8 cellular contexts compared by ENCODE assay signal in the genomic region with DNA sequence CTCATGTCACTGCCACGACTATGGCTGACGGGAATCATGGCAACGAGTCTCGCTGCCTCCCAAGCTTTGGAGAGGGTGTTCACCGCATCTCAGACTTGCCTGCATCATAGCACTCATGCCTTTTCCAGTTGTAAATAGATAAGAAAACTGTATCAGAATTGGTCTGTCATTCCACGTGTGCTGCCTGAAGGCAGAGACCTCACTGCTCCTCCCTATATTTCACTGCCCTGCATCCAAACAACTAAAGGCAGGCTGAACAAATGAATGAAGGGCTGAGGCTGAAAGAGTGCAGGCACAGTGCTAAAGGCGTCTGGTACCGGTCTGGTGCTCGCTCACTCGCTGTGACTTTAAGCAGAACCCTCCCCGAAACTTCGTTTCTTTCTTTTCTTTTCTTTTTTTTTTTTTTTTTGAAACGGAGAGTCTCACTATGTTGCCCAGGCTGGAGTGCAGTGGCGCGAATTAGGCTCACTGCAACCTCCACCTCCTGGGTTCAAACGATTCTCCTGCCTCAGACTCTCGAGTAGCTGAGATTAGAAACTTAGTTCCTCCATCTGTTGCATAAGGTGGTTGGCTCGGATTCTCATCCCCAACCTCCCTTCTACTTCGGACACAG. TPM values are rescaled to one million over a fixed set of nuclear protein-coding genes. Genes with fewer than 3 reads are reported as not detected.
DNase-seq lines count a peak whose midpoint lies in the region; ATAC-seq, FAIRE-seq and TF ChIP-seq lines count a peak whose summit lies in the region.

No MANE protein-coding gene starts in this region.

- no peak for TF ChIP-seq CTCF in K562 (IDR thresholded peaks at IDR 0.05 in 2 of 3, conservative IDR thresholded peaks at IDR 0.05 in 1 of 3; ENCODE audit: insufficient read depth in 2 of 3, low read depth in 1 of 3, low read length in 3 of 3)
- TF ChIP-seq CTCF in lower lobe of right lung (IDR thresholded peaks at IDR 0.05) = no peak

- H3K4me1 ChIP-seq in K562 (replicated peaks in 1 of 2; ENCODE audit: control insufficient read depth in 2 of 2, insufficient read depth in 2 of 2, low read length in 2 of 2) (peaks cover 10 to 15% of the 10 kb centered on the region in 2 experiments; a peak in 4 of 5 replicates), lower lobe of right lung (peaks cover 10% of the 10 kb centered on the region), aorta (ENCODE audit: control insufficient read depth in 1 of 2, insufficient read depth in 2 of 2, low read length in 2 of 2) (no peaks in the 10 kb centered on the region)

- H3K27ac ChIP-seq in K562 (ENCODE audit: extremely low read depth, low read depth, low read length) = peak overlapping the region; percentile 70
- peak overlapping the region; percentile 60 for H3K27ac ChIP-seq in lower lobe of right lung
- no peak overlapping the region for H3K27ac ChIP-seq in aorta (ENCODE audit: low read depth in 1 of 2, low read length in 2 of 2)

- POLR2A ChIA-PET in K562 (lab: Yijun Ruan, JAX) = interaction anchor here (0.6 to 5.7 kb wide), 18 partner anchors 9 to 660 kb away, joined by 3 to 54 read pairs (median 4); a partner anchor contains a TSS

- H3K9me3 ChIP-seq in K562 (replicated peaks; ENCODE audit: control insufficient read depth, insufficient read depth, low read depth, low read length) (no peaks in the 10 kb centered on the region), lower lobe of right lung (no peaks in the 10 kb centered on the region), aorta (ENCODE audit: control insufficient read depth, low read length) (no peaks in the 10 kb centered on the region)

- H3K36me3 ChIP-seq in K562 (ENCODE audit: control insufficient read depth, insufficient read depth, low read length) (peaks cover 23% of the 10 kb centered on the region), lower lobe of right lung (peaks cover 5% of the 10 kb centered on the region), aorta (ENCODE audit: control insufficient read depth in 1 of 2, insufficient read depth in 2 of 2, low read length in 1 of 2) (no peaks in the 10 kb centered on the region)

- DNase-seq in DMS 273 (lab: John Stamatoyannopoulos, UW; ENCODE audit: unreplicated experiment) = peak; percentile 79
- DNase-seq in DMS 273 treated with DMSO at 0.1 percent for 48 hours (lab: John Stamatoyannopoulos, UW) = no peak
- peak in 3 of 4 experiments; percentile 31 to 57 (median 38) for DNase-seq in K562 (ENCODE audit: extremely low read depth in 1 of 4, low spot score in 3 of 4)
- no peak for DNase-seq in lower lobe of right lung
- peak in 1 of 2 donors; percentile 32 for DNase-seq in aorta
- no peak for DNase-seq in CD1c-positive myeloid dendritic cell (ENCODE audit: extremely low spot score)

- BruUV-seq in K562 (replicated peaks; lab: Mats Ljungman, UMichigan) = TSS peak; percentile 82

- no peaks in the 10 kb centered on the region for H3K9me1 ChIP-seq in K562 (ENCODE audit: control insufficient read depth, insufficient read depth, low read length)

- peaks cover 49% of the 10 kb centered on the region for H3K79me2 ChIP-seq in K562 (ENCODE audit: control insufficient read depth, insufficient read depth, low read length)

- H3K27me3 ChIP-seq in K562 (ENCODE audit: control insufficient read depth in 2 of 2, insufficient read depth in 2 of 2, low read length in 2 of 2) (no peaks in the 10 kb centered on the region), lower lobe of right lung (ENCODE audit: low read depth) (no peaks in the 10 kb centered on the region), aorta (ENCODE audit: control insufficient read depth in 1 of 2, insufficient read depth in 2 of 2, low read length in 1 of 2) (no peaks in the 10 kb centered on the region)

- TF ChIP-seq POLR2A in K562 (conservative IDR thresholded peaks at IDR 0.05) = no peak

- intact Hi-C loops in K562 (cut with micrococcal nuclease) = loop anchor here (1.0 kb wide), 1 partner anchor 26 kb away; a partner anchor contains a TSS
- intact Hi-C loops in lower lobe of right lung (cut with DNase I) = no loop called here
- intact Hi-C loops in aorta (cut with DNase I) = no loop called here

- FAIRE-seq in K562 (lab: Jason Lieb, UNC) = peak; percentile 79

- H4K20me1 ChIP-seq in K562 (replicated peaks; ENCODE audit: control insufficient read depth, insufficient read depth, low read length) = no peaks in the 10 kb centered on the region

- peak; percentile 14 for ATAC-seq in HG03439 (IDR thresholded peaks at IDR 0.05; ENCODE audit: unreplicated experiment)
- ATAC-seq in K562 = peak; percentile 35
- ATAC-seq in lower lobe of right lung = peak; percentile 5 to 13
- ATAC-seq in aorta (ENCODE audit: low FRiP score) = no peak
- ATAC-seq in HG02642 (IDR thresholded peaks at IDR 0.05; ENCODE audit: poor library complexity, unreplicated experiment) = no peak

- 1% methylated on average over 19 of the region's 19 CpGs for WGBS in K562 (ENCODE audit: insufficient coverage, low coverage, missing lambda C conversion rate)
- 2% methylated on average over 19 of the region's 19 CpGs for WGBS in aorta, 2 donors

- peak overlapping the region; percentile 98 for H2AFZ ChIP-seq in K562 (ENCODE audit: low read depth, low read length)

- no peak for TF ChIP-seq EP300 in K562 (IDR thresholded peaks at IDR 0.05; ENCODE audit: low read length)

- H3K9ac ChIP-seq in K562 (ENCODE audit: insufficient read depth in 1 of 2, low read depth in 2 of 2, low read length in 2 of 2) = peak overlapping the region; percentile 86 to 98

- 0 out of 4 replicates have a peak, but pooled peaks of 1 of the 2 experiments have one; percentile 4 for TF ChIP-seq RAD21 in K562 (CRISPR knock-in tag; conservative IDR thresholded peaks at IDR 0.05 in 1 of 2, IDR thresholded peaks at IDR 0.05 in 1 of 2)

- CTCF ChIA-PET in K562 (lab: Yijun Ruan, JAX; ENCODE audit: low intra/inter-chr PET ratio) = no interaction called here

- in situ Hi-C loops in K562 (cut with MboI) = no loop called here

- H3K4me2 ChIP-seq in K562 (ENCODE audit: insufficient read depth, low read length) = peak overlapping the region; percentile 90

- H3K4me3 ChIP-seq in K562 = peak overlapping the region; percentile 65
- peak overlapping the region; percentile 72 for H3K4me3 ChIP-seq in lower lobe of right lung
- H3K4me3 ChIP-seq in aorta (ENCODE audit: low read length in 2 of 2) = peak overlapping the region; percentile 6 to 80

RNA-seq across cellular contexts. Expression of a gene that starts 0.5 kb away (rescaled TPM):
- total RNA-seq in K562 (2011; cell fraction: chromatin; rRNA removed; ENCODE audit: low replicate concordance) = 135 and 205 TPM in 2 replicates
- 72.0 and 79.1 TPM in 2 replicates for total RNA-seq in K562 (2011; cell fraction: nucleolus; rRNA removed)
- 103 and 112 TPM in 2 replicates for total RNA-seq in K562 (2011; cell fraction: nucleoplasm; rRNA removed)
- total RNA-seq in K562 (2014; rRNA removed) = 94.5 and 101 TPM in 2 replicates
- 184 and 199 TPM in 2 replicates for total RNA-seq in K562 (2014; rRNA removed; fragmentation: Illumina TruSeq; extraction: Trizol)
- 141 and 149 TPM in 2 replicates for total RNA-seq in K562 (2015; rRNA removed; fragmentation: Illumina TruSeq; extraction: Trizol)
- total RNA-seq in K562 (2021) = 124 and 127 TPM in 2 replicates
- 119 and 161 TPM in 2 replicates for polyA plus RNA-seq in K562 (2011; rRNA removed)
- polyA plus RNA-seq in K562 (2011; cell fraction: cytosol; rRNA removed) = 52.0 and 80.5 TPM in 2 replicates
- 26.0 and 39.6 TPM in 2 replicates for polyA plus RNA-seq in K562 (2011; cell fraction: nucleus; rRNA removed)
- 57.6 and 118 TPM in 2 replicates for polyA plus RNA-seq in K562 (2012)
- polyA plus RNA-seq in K562 (2014; fragmentation: Illumina TruSeq; extraction: Trizol) = 128 and 148 TPM in 2 replicates
- polyA plus RNA-seq in K562 (2014; fragmentation: Nextera tagmentation; extraction: Ambion mirVana) = 100 to 1,000 TPM; 393 to 523 TPM
- polyA plus RNA-seq in K562 (2014; rRNA removed) = 118 and 121 TPM in 2 replicates
- 217 and 243 TPM in 2 replicates for polyA minus RNA-seq in K562 (2011; rRNA and poly(A)+ RNA removed)
- 41.9 and 56.7 TPM in 2 replicates for polyA minus RNA-seq in K562 (2011; cell fraction: cytosol; rRNA and poly(A)+ RNA removed)
- 64.4 and 88.5 TPM in 2 replicates for polyA minus RNA-seq in K562 (2011; cell fraction: nucleus; rRNA and poly(A)+ RNA removed)
- 25.8 TPM for total RNA-seq in lower lobe of right lung
- total RNA-seq in aorta = 10 to 100 TPM; 17.5 to 24.6 TPM
- 10 to 100 TPM; 14.7 to 18.8 TPM for polyA plus RNA-seq in aorta

RNA-seq across cellular contexts. Expression of a gene that starts 25.3 kb away (rescaled TPM):
- total RNA-seq in K562 (2011; cell fraction: chromatin; rRNA removed; ENCODE audit: low replicate concordance) = 71.0 and 140 TPM in 2 replicates
- total RNA-seq in K562 (2011; cell fraction: nucleolus; rRNA removed) = 70.4 and 73.5 TPM in 2 replicates
- 74.3 and 95.3 TPM in 2 replicates for total RNA-seq in K562 (2011; cell fraction: nucleoplasm; rRNA removed)
- total RNA-seq in K562 (2014; rRNA removed) = 18.9 and 24.5 TPM in 2 replicates
- total RNA-seq in K562 (2014; rRNA removed; fragmentation: Illumina TruSeq; extraction: Trizol) = 12.4 and 15.0 TPM in 2 replicates
- 15.3 and 16.9 TPM in 2 replicates for total RNA-seq in K562 (2015; rRNA removed; fragmentation: Illumina TruSeq; extraction: Trizol)
- 50.7 and 50.8 TPM in 2 replicates for total RNA-seq in K562 (2021)
- polyA plus RNA-seq in K562 (2011; rRNA removed) = 37.8 and 45.2 TPM in 2 replicates
- 50.2 and 64.7 TPM in 2 replicates for polyA plus RNA-seq in K562 (2011; cell fraction: cytosol; rRNA removed)
- 125 TPM in 2 replicates for polyA plus RNA-seq in K562 (2011; cell fraction: nucleus; rRNA removed)
- polyA plus RNA-seq in K562 (2012) = 41.1 and 54.2 TPM in 2 replicates
- 42.2 and 43.9 TPM in 2 replicates for polyA plus RNA-seq in K562 (2014; fragmentation: Illumina TruSeq; extraction: Trizol)
- polyA plus RNA-seq in K562 (2014; fragmentation: Nextera tagmentation; extraction: Ambion mirVana) = 1 to 10 TPM; 6.3 to 9.8 TPM
- polyA plus RNA-seq in K562 (2014; rRNA removed) = 32.4 and 42.2 TPM in 2 replicates
- polyA minus RNA-seq in K562 (2011; rRNA and poly(A)+ RNA removed) = 50.3 and 71.9 TPM in 2 replicates
- polyA minus RNA-seq in K562 (2011; cell fraction: cytosol; rRNA and poly(A)+ RNA removed) = 28.9 and 35.3 TPM in 2 replicates
- 21.5 and 27.9 TPM in 2 replicates for polyA minus RNA-seq in K562 (2011; cell fraction: nucleus; rRNA and poly(A)+ RNA removed)
- total RNA-seq in lower lobe of right lung = 47.6 TPM
- 10 to 100 TPM; 32.0 to 48.7 TPM for total RNA-seq in aorta
- 10 to 100 TPM; 24.2 to 45.2 TPM for polyA plus RNA-seq in aorta

RNA-seq across cellular contexts. Expression of a gene that starts 26.2 kb away (rescaled TPM):
- total RNA-seq in K562 (2011; cell fraction: chromatin; rRNA removed; ENCODE audit: low replicate concordance) = 626 and 1,262 TPM in 2 replicates
- total RNA-seq in K562 (2011; cell fraction: nucleolus; rRNA removed) = 1,054 and 1,087 TPM in 2 replicates
- 885 and 908 TPM in 2 replicates for total RNA-seq in K562 (2011; cell fraction: nucleoplasm; rRNA removed)
- total RNA-seq in K562 (2014; rRNA removed) (781 and 785 TPM in 2 replicates), K562 (2014; rRNA removed; fragmentation: Illumina TruSeq; extraction: Trizol) (415 and 533 TPM in 2 replicates), K562 (2015; rRNA removed; fragmentation: Illumina TruSeq; extraction: Trizol) (534 and 555 TPM in 2 replicates), K562 (2021) (636 and 644 TPM in 2 replicates), lower lobe of right lung (60.4 TPM), aorta (10 to 100 TPM; 54.6 to 76.2 TPM)
- polyA plus RNA-seq in K562 (2011; rRNA removed) (1,018 and 1,100 TPM in 2 replicates), K562 (2014; fragmentation: Illumina TruSeq; extraction: Trizol) (977 and 1,110 TPM in 2 replicates), K562 (2014; fragmentation: Nextera tagmentation; extraction: Ambion mirVana) (1,000 to 10,000 TPM; 2,545 to 2,933 TPM), K562 (2014; rRNA removed) (1,156 and 1,201 TPM in 2 replicates), aorta (100 to 1,000 TPM in 1 of 2 donors, 10 to 100 TPM in 1; 74.4 to 128 TPM)
- 1,522 and 2,076 TPM in 2 replicates for polyA plus RNA-seq in K562 (2011; cell fraction: cytosol; rRNA removed)
- 2,252 and 2,347 TPM in 2 replicates for polyA plus RNA-seq in K562 (2011; cell fraction: nucleus; rRNA removed)
- polyA plus RNA-seq in K562 (2012) = 601 and 622 TPM in 2 replicates
- polyA minus RNA-seq in K562 (2011; rRNA and poly(A)+ RNA removed) = 505 and 658 TPM in 2 replicates
- polyA minus RNA-seq in K562 (2011; cell fraction: cytosol; rRNA and poly(A)+ RNA removed) = 286 and 319 TPM in 2 replicates
- polyA minus RNA-seq in K562 (2011; cell fraction: nucleus; rRNA and poly(A)+ RNA removed) = 356 and 526 TPM in 2 replicates

Comparison
In these comparisons a context has a peak if more than half of its experiments do, and no peak if none do; other contexts are left out.
1. DNase-seq: peak in DMS 273 (single experiment) and K562 (3 of 4); none in DMS 273 treated with DMSO at 0.1 percent for 48 hours (single experiment), lower lobe of right lung (single experiment) and CD1c-positive myeloid dendritic cell (single experiment).
2. ATAC-seq: peak in HG03439 (single experiment), K562 (single experiment) and lower lobe of right lung (2 of 2); none in aorta (single experiment) and HG02642 (single experiment).
3. H3K27ac ChIP-seq: peak in K562 (single experiment) and lower lobe of right lung (single experiment); none in aorta (0 of 2).
4. Peak in every context shown above with its lines, with median percentiles within 50 percentile points of each other: H3K4me3 ChIP-seq.